12 cellular contexts compared by ENCODE assay signal in the genomic region with DNA sequence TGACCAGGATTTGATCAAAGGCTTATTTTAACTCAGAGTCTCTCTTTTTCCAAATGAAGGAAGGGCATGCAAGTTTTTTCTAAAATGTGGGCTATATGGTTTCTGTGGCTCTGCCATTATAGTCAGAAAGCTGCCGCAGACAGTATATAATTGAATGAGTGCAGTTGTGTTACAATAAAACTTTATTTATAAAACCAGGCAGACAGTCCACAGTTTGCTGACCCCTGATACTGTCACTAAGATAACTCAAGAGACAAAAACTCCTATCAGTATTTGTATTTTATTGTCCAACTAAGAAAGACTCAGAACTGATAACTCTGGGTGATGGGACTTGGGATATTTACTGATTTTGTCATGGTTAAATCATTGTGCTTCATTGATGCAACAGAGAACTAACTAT. TPM values are rescaled to one million over a fixed set of nuclear protein-coding genes. Genes with fewer than 3 reads are reported as not detected.
"Had no signal": no experiment of that assay in that cellular context is flagged by ENCODE, and none has a peak within 500 bp of the region (broad histone marks: within the 10 kb centered on the region; RNA-seq: fewer than 3 reads in every experiment).

No MANE protein-coding gene starts in this region.

- H3K4me3 Mint-ChIP-seq: HFFc6, IgD-negative memory B cell had no signal

- H3K36me3 ChIP-seq: HAP-1 had no signal

- H3K9me3 ChIP-seq: HAP-1 had no signal

- H3K9me3 Mint-ChIP-seq: HFFc6, IgD-negative memory B cell had no signal

- H3K27ac ChIP-seq: GM23248, HL-60 had no signal

- H3K36me3 Mint-ChIP-seq: IgD-negative memory B cell had no signal

- H2AFZ ChIP-seq: GM23248 had no signal

- H3K27ac Mint-ChIP-seq: HFFc6, IgD-negative memory B cell had no signal

- H3K4me3 ChIP-seq: GM23248, HAP-1 had no signal

- FAIRE-seq: HepG2 had no signal

- H3K9ac ChIP-seq: GM23248 had no signal

- ATAC-seq: HCT116, HepG2 had no signal

- DNase-seq: GM23248, GOT3, H7, HFFc6, KG1 had no signal

RNA-seq across cellular contexts. Expression of gene ALDH1A2, which starts 4.9 kb away (rescaled TPM):
- total RNA-seq: H4, HFFc6, HT1080 had no signal
- polyA plus RNA-seq: IgD-negative memory B cell had no signal
